Comparison of ENCODE assay signal across 2 cellular contexts in the genomic region with DNA sequence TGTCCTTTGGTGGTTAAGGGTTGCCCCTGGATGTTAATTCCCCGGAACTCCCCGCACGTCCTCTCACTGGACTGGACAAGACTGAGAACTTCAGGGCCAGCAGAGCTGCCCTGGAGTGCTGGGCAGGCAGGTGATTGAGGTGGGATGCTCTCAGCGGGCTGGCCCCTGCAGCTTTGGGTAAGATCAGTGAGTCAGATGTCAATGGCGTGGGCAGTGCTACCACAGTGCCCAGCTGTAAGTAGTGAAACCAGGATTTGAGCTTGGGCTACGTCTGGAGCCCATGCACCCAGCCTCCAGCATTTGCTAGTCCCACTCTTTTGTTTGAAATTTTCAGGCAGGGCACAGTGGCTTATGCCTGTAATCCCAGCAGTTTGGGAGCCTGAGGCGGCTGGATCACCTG.
TF ChIP-seq lines count a peak whose summit lies in the region.

No MANE protein-coding gene starts in this region.

TF ChIP-seq in K562, 482 proteins besides CTCF, POLR2A, EP300 and RAD21:
- TF ChIP-seq LARP7 (IDR thresholded peaks at IDR 0.05) (no peak), MEF2D (tag; conservative IDR thresholded peaks at IDR 0.05; ENCODE audit: low read depth) (0 out of 2 replicates have a peak, but pooled peaks have one; percentile 5), MAFG (tag; conservative IDR thresholded peaks at IDR 0.05) (no peak), MYC (IDR thresholded peaks at IDR 0.05; ENCODE audit: low read depth, low read length) (no peak), MYC (CRISPR knock-in tag; IDR thresholded peaks at IDR 0.05; ENCODE audit: borderline replicate concordance, low read depth) (no peak), ZNF41 (CRISPR knock-in tag; conservative IDR thresholded peaks at IDR 0.05) (no peak), CREB3 (tag; conservative IDR thresholded peaks at IDR 0.05; ENCODE audit: low read depth) (0 out of 2 replicates have a peak, but pooled peaks have one; percentile 8)
- TF ChIP-seq, protein P1, sequence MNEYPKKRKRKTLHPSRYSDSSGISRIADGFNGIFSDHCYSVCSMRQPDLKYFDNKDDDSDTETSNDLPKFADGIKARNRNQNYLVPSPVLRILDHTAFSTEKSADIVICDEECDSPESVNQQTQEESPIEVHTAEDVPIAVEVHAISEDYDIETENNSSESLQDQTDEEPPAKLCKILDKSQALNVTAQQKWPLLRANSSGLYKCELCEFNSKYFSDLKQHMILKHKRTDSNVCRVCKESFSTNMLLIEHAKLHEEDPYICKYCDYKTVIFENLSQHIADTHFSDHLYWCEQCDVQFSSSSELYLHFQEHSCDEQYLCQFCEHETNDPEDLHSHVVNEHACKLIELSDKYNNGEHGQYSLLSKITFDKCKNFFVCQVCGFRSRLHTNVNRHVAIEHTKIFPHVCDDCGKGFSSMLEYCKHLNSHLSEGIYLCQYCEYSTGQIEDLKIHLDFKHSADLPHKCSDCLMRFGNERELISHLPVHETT (CRISPR knock-in tag; conservative IDR thresholded peaks at IDR 0.05 in 1 of 2, IDR thresholded peaks at IDR 0.05 in 1 of 2): 0 out of 4 replicates have a peak, but pooled peaks of 1 of the 2 experiments have one; percentile 42
- TF ChIP-seq, protein P2, sequence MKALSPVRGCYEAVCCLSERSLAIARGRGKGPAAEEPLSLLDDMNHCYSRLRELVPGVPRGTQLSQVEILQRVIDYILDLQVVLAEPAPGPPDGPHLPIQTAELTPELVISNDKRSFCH (CRISPR knock-in tag; IDR thresholded peaks at IDR 0.05): no peak
- TF ChIP-seq, protein P2 (tag; IDR thresholded peaks at IDR 0.05): 0 out of 2 replicates have a peak, but pooled peaks have one; percentile 1
- TF ChIP-seq, protein P3, sequence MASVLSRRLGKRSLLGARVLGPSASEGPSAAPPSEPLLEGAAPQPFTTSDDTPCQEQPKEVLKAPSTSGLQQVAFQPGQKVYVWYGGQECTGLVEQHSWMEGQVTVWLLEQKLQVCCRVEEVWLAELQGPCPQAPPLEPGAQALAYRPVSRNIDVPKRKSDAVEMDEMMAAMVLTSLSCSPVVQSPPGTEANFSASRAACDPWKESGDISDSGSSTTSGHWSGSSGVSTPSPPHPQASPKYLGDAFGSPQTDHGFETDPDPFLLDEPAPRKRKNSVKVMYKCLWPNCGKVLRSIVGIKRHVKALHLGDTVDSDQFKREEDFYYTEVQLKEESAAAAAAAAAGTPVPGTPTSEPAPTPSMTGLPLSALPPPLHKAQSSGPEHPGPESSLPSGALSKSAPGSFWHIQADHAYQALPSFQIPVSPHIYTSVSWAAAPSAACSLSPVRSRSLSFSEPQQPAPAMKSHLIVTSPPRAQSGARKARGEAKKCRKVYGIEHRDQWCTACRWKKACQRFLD (CRISPR knock-in tag; IDR thresholded peaks at IDR 0.05): peak; percentile 9; the same call in 1 of the 2 replicates

TF ChIP-seq in WTC11, 78 proteins besides CTCF, POLR2A, EP300 and RAD21:
- TF ChIP-seq SP1 (CRISPR knock-in tag; conservative IDR thresholded peaks at IDR 0.05) (no peak), SOX15 (CRISPR knock-in tag; IDR thresholded peaks at IDR 0.05) (no peak)
